In genomic region chr10:124381011-124381591, GRCh38 we compare ENCODE assay signal across 1 cellular context.
TF ChIP-seq lines count a peak whose summit lies in the region.

No MANE protein-coding gene starts in this region.

TF ChIP-seq in HepG2, 621 proteins besides CTCF, POLR2A, EP300 and RAD21 (continues in another document):
- TF ChIP-seq TCF7 (IDR thresholded peaks at IDR 0.05; ENCODE audit: low read depth): peak; percentile 78
- 0 out of 2 replicates have a peak, but pooled peaks have one; percentile 16 for TF ChIP-seq SAP130 (CRISPR knock-in tag; IDR thresholded peaks at IDR 0.05; ENCODE audit: low read depth)
- TF ChIP-seq, protein P1, sequence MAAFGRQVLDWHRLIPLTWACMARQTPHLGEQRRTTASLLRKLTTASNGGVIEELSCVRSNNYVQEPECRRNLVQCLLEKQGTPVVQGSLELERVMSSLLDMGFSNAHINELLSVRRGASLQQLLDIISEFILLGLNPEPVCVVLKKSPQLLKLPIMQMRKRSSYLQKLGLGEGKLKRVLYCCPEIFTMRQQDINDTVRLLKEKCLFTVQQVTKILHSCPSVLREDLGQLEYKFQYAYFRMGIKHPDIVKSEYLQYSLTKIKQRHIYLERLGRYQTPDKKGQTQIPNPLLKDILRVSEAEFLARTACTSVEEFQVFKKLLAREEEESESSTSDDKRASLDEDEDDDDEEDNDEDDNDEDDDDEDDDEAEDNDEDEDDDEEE (CRISPR knock-in tag; IDR thresholded peaks at IDR 0.05): no peak
- TF ChIP-seq GFI1 (CRISPR knock-in tag; IDR thresholded peaks at IDR 0.05; ENCODE audit: borderline replicate concordance): peak; percentile 60; the same call in 1 of the 2 replicates
- TF ChIP-seq ARID5B (CRISPR knock-in tag; IDR thresholded peaks at IDR 0.05): peak; percentile 28; the same call in 1 of the 2 replicates
- TF ChIP-seq FOSL2 (CRISPR knock-in tag; IDR thresholded peaks at IDR 0.05): peak; percentile 93
- TF ChIP-seq ZFP1 (CRISPR knock-in tag; IDR thresholded peaks at IDR 0.05): no peak
- TF ChIP-seq CREB1 (IDR thresholded peaks at IDR 0.05): no peak
- TF ChIP-seq CREB1 (CRISPR knock-in tag; IDR thresholded peaks at IDR 0.05): 0 out of 2 replicates have a peak, but pooled peaks have one; percentile 40
- TF ChIP-seq POLR2G (IDR thresholded peaks at IDR 0.05; ENCODE audit: low read depth, low read length): no peak
- no peak for TF ChIP-seq FOXJ3 (CRISPR knock-in tag; IDR thresholded peaks at IDR 0.05; ENCODE audit: borderline replicate concordance)
- no peak for TF ChIP-seq ELK4 (CRISPR knock-in tag; IDR thresholded peaks at IDR 0.05; ENCODE audit: borderline replicate concordance)
- no peak for TF ChIP-seq ZNF207 (IDR thresholded peaks at IDR 0.05; ENCODE audit: borderline replicate concordance)
- no peak for TF ChIP-seq HDAC1 (CRISPR knock-in tag; IDR thresholded peaks at IDR 0.05)
- TF ChIP-seq KLF6 (CRISPR knock-in tag; IDR thresholded peaks at IDR 0.05): no peak
- TF ChIP-seq AHR (CRISPR knock-in tag; IDR thresholded peaks at IDR 0.05): no peak
- no peak for TF ChIP-seq ZFP91 (CRISPR knock-in tag; IDR thresholded peaks at IDR 0.05; ENCODE audit: borderline replicate concordance)
- TF ChIP-seq CEBPB (IDR thresholded peaks at IDR 0.05; ENCODE audit: borderline replicate concordance, low read depth, low read length): 0 out of 2 replicates have a peak, but pooled peaks have one; percentile 3
- TF ChIP-seq PAX8 (CRISPR knock-in tag; IDR thresholded peaks at IDR 0.05; ENCODE audit: borderline replicate concordance): no peak
- TF ChIP-seq RARA (CRISPR knock-in tag; IDR thresholded peaks at IDR 0.05): peak; percentile 19; the same call in 1 of the 2 replicates
- peak; percentile 50; the same call in 1 of the 2 replicates for TF ChIP-seq NCOA2 (CRISPR knock-in tag; IDR thresholded peaks at IDR 0.05)
- TF ChIP-seq SMAD9 (CRISPR knock-in tag; IDR thresholded peaks at IDR 0.05): no peak
- TF ChIP-seq NFKB2 (CRISPR knock-in tag; IDR thresholded peaks at IDR 0.05; ENCODE audit: borderline replicate concordance): no peak
- no peak for TF ChIP-seq NR2F2 (IDR thresholded peaks at IDR 0.05; ENCODE audit: borderline replicate concordance, low read depth)
- TF ChIP-seq, protein P2, sequence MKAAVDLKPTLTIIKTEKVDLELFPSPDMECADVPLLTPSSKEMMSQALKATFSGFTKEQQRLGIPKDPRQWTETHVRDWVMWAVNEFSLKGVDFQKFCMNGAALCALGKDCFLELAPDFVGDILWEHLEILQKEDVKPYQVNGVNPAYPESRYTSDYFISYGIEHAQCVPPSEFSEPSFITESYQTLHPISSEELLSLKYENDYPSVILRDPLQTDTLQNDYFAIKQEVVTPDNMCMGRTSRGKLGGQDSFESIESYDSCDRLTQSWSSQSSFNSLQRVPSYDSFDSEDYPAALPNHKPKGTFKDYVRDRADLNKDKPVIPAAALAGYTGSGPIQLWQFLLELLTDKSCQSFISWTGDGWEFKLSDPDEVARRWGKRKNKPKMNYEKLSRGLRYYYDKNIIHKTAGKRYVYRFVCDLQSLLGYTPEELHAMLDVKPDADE (CRISPR knock-in tag; IDR thresholded peaks at IDR 0.05): no peak
- peak; percentile 65 for TF ChIP-seq GATAD2A (CRISPR knock-in tag; IDR thresholded peaks at IDR 0.05)
- no peak for TF ChIP-seq ELF3 (CRISPR knock-in tag; IDR thresholded peaks at IDR 0.05)
- no peak for TF ChIP-seq ZNF562 (CRISPR knock-in tag; IDR thresholded peaks at IDR 0.05; ENCODE audit: borderline replicate concordance)
- no peak for TF ChIP-seq ELF4 (CRISPR knock-in tag; IDR thresholded peaks at IDR 0.05; ENCODE audit: borderline replicate concordance)
- TF ChIP-seq CREM (IDR thresholded peaks at IDR 0.05): 0 out of 2 replicates have a peak, but pooled peaks have one; percentile 32
- no peak for TF ChIP-seq CREM (CRISPR knock-in tag; IDR thresholded peaks at IDR 0.05)
- no peak for TF ChIP-seq MED13 (CRISPR knock-in tag; IDR thresholded peaks at IDR 0.05)
- peak; percentile 69; the same call in 1 of the 2 replicates for TF ChIP-seq KDM1A (CRISPR knock-in tag; IDR thresholded peaks at IDR 0.05)
- TF ChIP-seq TRAFD1 (CRISPR knock-in tag; IDR thresholded peaks at IDR 0.05; ENCODE audit: borderline replicate concordance): no peak
- peak; percentile 55 for TF ChIP-seq FOXA3 (CRISPR knock-in tag; IDR thresholded peaks at IDR 0.05)
- TF ChIP-seq STAT6 (CRISPR knock-in tag; IDR thresholded peaks at IDR 0.05; ENCODE audit: borderline replicate concordance): no peak
- TF ChIP-seq BHLHE40 (IDR thresholded peaks at IDR 0.05; ENCODE audit: low read length): 0 out of 2 replicates have a peak, but pooled peaks have one; percentile 21
- TF ChIP-seq SETDB1 (CRISPR knock-in tag; IDR thresholded peaks at IDR 0.05; ENCODE audit: borderline replicate concordance): no peak
- TF ChIP-seq, protein P3, sequence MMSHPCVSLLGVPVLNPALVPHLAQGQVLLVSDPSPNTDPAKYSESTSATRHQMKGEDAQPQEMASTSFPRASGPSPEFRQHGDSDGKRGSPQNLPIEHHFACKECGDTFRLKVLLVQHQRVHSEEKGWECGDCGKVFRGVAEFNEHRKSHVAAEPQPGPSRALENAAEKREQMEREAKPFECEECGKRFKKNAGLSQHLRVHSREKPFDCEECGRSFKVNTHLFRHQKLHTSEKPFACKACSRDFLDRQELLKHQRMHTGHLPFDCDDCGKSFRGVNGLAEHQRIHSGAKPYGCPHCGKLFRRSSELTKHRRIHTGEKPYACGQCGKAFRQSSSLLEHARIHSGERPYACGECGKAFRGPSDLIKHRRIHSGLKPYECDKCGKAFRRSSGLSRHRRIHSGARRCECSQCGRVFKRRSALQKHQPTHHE (CRISPR knock-in tag; IDR thresholded peaks at IDR 0.05; ENCODE audit: borderline replicate concordance): no peak
- TF ChIP-seq, protein P4, sequence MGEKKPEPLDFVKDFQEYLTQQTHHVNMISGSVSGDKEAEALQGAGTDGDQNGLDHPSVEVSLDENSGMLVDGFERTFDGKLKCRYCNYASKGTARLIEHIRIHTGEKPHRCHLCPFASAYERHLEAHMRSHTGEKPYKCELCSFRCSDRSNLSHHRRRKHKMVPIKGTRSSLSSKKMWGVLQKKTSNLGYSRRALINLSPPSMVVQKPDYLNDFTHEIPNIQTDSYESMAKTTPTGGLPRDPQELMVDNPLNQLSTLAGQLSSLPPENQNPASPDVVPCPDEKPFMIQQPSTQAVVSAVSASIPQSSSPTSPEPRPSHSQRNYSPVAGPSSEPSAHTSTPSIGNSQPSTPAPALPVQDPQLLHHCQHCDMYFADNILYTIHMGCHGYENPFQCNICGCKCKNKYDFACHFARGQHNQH (CRISPR knock-in tag; IDR thresholded peaks at IDR 0.05): no peak
- no peak for TF ChIP-seq ZBTB8A (CRISPR knock-in tag; IDR thresholded peaks at IDR 0.05; ENCODE audit: borderline replicate concordance, low read depth)
- TF ChIP-seq, protein P5, sequence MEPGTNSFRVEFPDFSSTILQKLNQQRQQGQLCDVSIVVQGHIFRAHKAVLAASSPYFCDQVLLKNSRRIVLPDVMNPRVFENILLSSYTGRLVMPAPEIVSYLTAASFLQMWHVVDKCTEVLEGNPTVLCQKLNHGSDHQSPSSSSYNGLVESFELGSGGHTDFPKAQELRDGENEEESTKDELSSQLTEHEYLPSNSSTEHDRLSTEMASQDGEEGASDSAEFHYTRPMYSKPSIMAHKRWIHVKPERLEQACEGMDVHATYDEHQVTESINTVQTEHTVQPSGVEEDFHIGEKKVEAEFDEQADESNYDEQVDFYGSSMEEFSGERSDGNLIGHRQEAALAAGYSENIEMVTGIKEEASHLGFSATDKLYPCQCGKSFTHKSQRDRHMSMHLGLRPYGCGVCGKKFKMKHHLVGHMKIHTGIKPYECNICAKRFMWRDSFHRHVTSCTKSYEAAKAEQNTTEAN (CRISPR knock-in tag; conservative IDR thresholded peaks at IDR 0.05): no peak
- TF ChIP-seq, protein P6, sequence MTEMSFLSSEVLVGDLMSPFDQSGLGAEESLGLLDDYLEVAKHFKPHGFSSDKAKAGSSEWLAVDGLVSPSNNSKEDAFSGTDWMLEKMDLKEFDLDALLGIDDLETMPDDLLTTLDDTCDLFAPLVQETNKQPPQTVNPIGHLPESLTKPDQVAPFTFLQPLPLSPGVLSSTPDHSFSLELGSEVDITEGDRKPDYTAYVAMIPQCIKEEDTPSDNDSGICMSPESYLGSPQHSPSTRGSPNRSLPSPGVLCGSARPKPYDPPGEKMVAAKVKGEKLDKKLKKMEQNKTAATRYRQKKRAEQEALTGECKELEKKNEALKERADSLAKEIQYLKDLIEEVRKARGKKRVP (CRISPR knock-in tag; IDR thresholded peaks at IDR 0.05): peak in 1 of 2 experiments; percentile 36; a peak in 1 of 4 replicates
- TF ChIP-seq RFX1 (IDR thresholded peaks at IDR 0.05): no peak
- no peak for TF ChIP-seq NFATC3 (CRISPR knock-in tag; IDR thresholded peaks at IDR 0.05)
- TF ChIP-seq EZH2 (conservative IDR thresholded peaks at IDR 0.05; ENCODE audit: low read depth, low read length): peak; percentile 61
- no peak for TF ChIP-seq IRX3 (CRISPR knock-in tag; IDR thresholded peaks at IDR 0.05; ENCODE audit: borderline replicate concordance, low read depth)
